9 cellular contexts compared by ENCODE assay signal in genomic region chr19:56671613-56671994, GRCh38. TPM values are rescaled to one million over a fixed set of nuclear protein-coding genes. Genes with fewer than 3 reads are reported as not detected.
DNase-seq lines count a peak whose midpoint lies in the region; ATAC-seq, FAIRE-seq and TF ChIP-seq lines count a peak whose summit lies in the region.
"Had no signal": no experiment of that assay in that cellular context is flagged by ENCODE, and none has a peak within 500 bp of the region (broad histone marks: within the 10 kb centered on the region; RNA-seq: fewer than 3 reads in every experiment).

TSS of gene ZNF835 (minus strand) at chr19:56671757. CDS start at chr19:56665198, 6,559 bp downstream.

- no peaks in the 10 kb centered on the region for H4K20me1 ChIP-seq in GM12878 (ENCODE audit: control insufficient read depth, insufficient read depth)

- no peaks in the 10 kb centered on the region for H3K36me3 ChIP-seq in GM12878 (ENCODE audit: control insufficient read depth in 2 of 2, insufficient read depth in 2 of 2, low read length in 1 of 2)
- no peaks in the 10 kb centered on the region for H3K36me3 ChIP-seq in kidney epithelial cell (ENCODE audit: control insufficient read depth, insufficient read depth, low read length)

- H3K4me3 ChIP-seq in GM12878 (no peak within 1 kb of the TSS), kidney epithelial cell (ENCODE audit: low read depth, low read length) (peak within 1 kb of the TSS; percentile 21)

- H3K9me3 ChIP-seq in GM12878 (replicated peaks; ENCODE audit: control insufficient read depth, insufficient read depth, low read length) = peaks cover 4% of the 10 kb centered on the region; the same call in 2 of the 3 replicates

- no peak within 1 kb of the TSS for H3K4me2 ChIP-seq in GM12878 (ENCODE audit: control insufficient read depth, insufficient read depth)

- TF ChIP-seq EP300 in GM12878 (IDR thresholded peaks at IDR 0.05; ENCODE audit: borderline replicate concordance in 1 of 2, control insufficient read depth in 1 of 2, low read depth in 2 of 2, low read length in 2 of 2) = no peak

- intact Hi-C loops in GM12878 (cut with micrococcal nuclease; ENCODE audit: unreplicated experiment) = no loop called here

- H3K9ac ChIP-seq in GM12878 (ENCODE audit: control insufficient read depth, insufficient read depth, low read length) = no peak within 1 kb of the TSS

- no peak for TF ChIP-seq POLR2A in GM12878 (IDR thresholded peaks at IDR 0.05; ENCODE audit: low read depth, low read length)

- H3K27me3 ChIP-seq in GM12878 (replicated peaks in 1 of 2; ENCODE audit: control insufficient read depth in 2 of 2, insufficient read depth in 2 of 2, low read length in 1 of 2) (no peaks in the 10 kb centered on the region), kidney epithelial cell (ENCODE audit: control insufficient read depth, insufficient read depth, low read length) (no peaks in the 10 kb centered on the region)

- TF ChIP-seq RAD21 in GM12878 (IDR thresholded peaks at IDR 0.05; ENCODE audit: insufficient read depth, low read depth, low read length) = no peak

- SMC1A ChIA-PET in GM12878 (lab: Charles Lee; ENCODE audit: uncharacterized antibody, unreplicated experiment) = no interaction called here

- no peak for TF ChIP-seq CTCF in VCaP (conservative IDR thresholded peaks at IDR 0.05)
- TF ChIP-seq CTCF in GM12878 (IDR thresholded peaks at IDR 0.05 in 2 of 3, conservative IDR thresholded peaks at IDR 0.05 in 1 of 3; ENCODE audit: control insufficient read depth in 2 of 3, extremely low read depth in 1 of 3, insufficient read depth in 1 of 3, low read depth in 3 of 3, low read length in 3 of 3) = no peak
- no peak for TF ChIP-seq CTCF in kidney epithelial cell (IDR thresholded peaks at IDR 0.05; ENCODE audit: insufficient read depth, low read length, poor library complexity, severe bottlenecking)

- WGBS in GM12878 (ENCODE audit: insufficient coverage, insufficient replicate concordance, low lambda C conversion rate, missing lambda C conversion rate) = 35% methylated on average over 32 of the region's 32 CpGs

- RAD21 ChIA-PET in GM12878 (lab: Charles Lee; ENCODE audit: unreplicated experiment) = no interaction called here

- POLR2A ChIA-PET in GM12878 (lab: Charles Lee) = no interaction called here

- in situ Hi-C loops in GM12878 (cut with MboI) (no loop called here), KBM-7 (cut with MboI; ENCODE audit: low pct_unique_long_range_greater_than_20kb, low sequenced_read_pairs) (no loop called here)

- H3K27ac ChIP-seq in VCaP (peak within 1 kb of the TSS; percentile 71), GM12878 (ENCODE audit: control insufficient read depth, insufficient read depth) (no peak within 1 kb of the TSS)

- DNase-seq in GM03348 (ENCODE audit: low spot score) (peak; percentile 36), GM12878 (ENCODE audit: low read depth, low spot score) (no peak), kidney epithelial cell (ENCODE audit: low read depth) (peak; percentile 23), KBM-7 (no peak), NCI-H1417 treated with DMSO at 0.1 percent for 48 hours (lab: John Stamatoyannopoulos, UW) (no peak)
- DNase-seq in stimulated activated CD4-positive, alpha-beta T cell treated with anti-CD3 and anti-CD28 coated beads, Interleukin-1b, Interleukin-23, amount 100 ng/mL, for 48 hours = peak; percentile 85

- no peak for ATAC-seq in GM12878
- no peak for ATAC-seq in GM18870 (IDR thresholded peaks at IDR 0.05; ENCODE audit: unreplicated experiment)

- no peaks in the 10 kb centered on the region for H3K4me1 ChIP-seq in GM12878 (ENCODE audit: control insufficient read depth, insufficient read depth, low read length)

- CTCF ChIA-PET in GM12878 (lab: Yijun Ruan, JAX) = no interaction called here

- H2AFZ ChIP-seq in GM12878 (ENCODE audit: control insufficient read depth, low read depth, low read length) = no peak within 1 kb of the TSS

- no peaks in the 10 kb centered on the region for H3K79me2 ChIP-seq in GM12878 (ENCODE audit: control insufficient read depth, insufficient read depth, low read length)

- BruUV-seq in GM12878 (replicated peaks; lab: Mats Ljungman, UMichigan) = no TSS peak

- no peak for FAIRE-seq in GM12878 (lab: Jason Lieb, UNC)

TF ChIP-seq in GM12878, 131 proteins besides CTCF, POLR2A, EP300 and RAD21:
- TF ChIP-seq SIX5 (IDR thresholded peaks at IDR 0.05; ENCODE audit: low read depth, low read length, severe bottlenecking) = peak; percentile 18
- no peak for TF ChIP-seq ETV6 (conservative IDR thresholded peaks at IDR 0.05 in 1 of 2, IDR thresholded peaks at IDR 0.05 in 1 of 2; ENCODE audit: borderline replicate concordance in 1 of 2, low read depth in 1 of 2)
TF ChIP-seq in GM12878: peak in this region for 1.

RNA-seq across cellular contexts. Expression of gene ZNF835, which starts in this region (rescaled TPM):
- total RNA-seq in GM12878 (2013; cell fraction: nucleolus; rRNA removed) = not detected in 2 replicates
- total RNA-seq in GM12878 (2014; rRNA removed) (not detected in 2 replicates), GM12878 (2014; rRNA removed; fragmentation: Illumina TruSeq; extraction: Trizol) (not detected in 2 replicates), GM12878 (2021) (not detected in 2 replicates), kidney epithelial cell (5.3 and 7.7 TPM in 2 replicates)
- not detected for polyA plus RNA-seq in GM12878 (2011; ENCODE audit: low read depth)
- polyA plus RNA-seq in GM12878 (2011; rRNA removed) (not detected in 2 replicates), GM12878 (2014; fragmentation: Illumina TruSeq; extraction: Trizol) (not detected in 2 replicates), GM12878 (2014; fragmentation: Nextera tagmentation; extraction: Ambion mirVana) (not detected), GM12878 (2014; rRNA removed) (not detected in 2 replicates), GM12878 (2016; fragmentation: Nextera tagmentation; extraction: Ambion mirVana) (not detected)
- not detected in 2 replicates for polyA plus RNA-seq in GM12878 (2011; cell fraction: cytosol; rRNA removed)
- not detected in 2 replicates for polyA plus RNA-seq in GM12878 (2011; cell fraction: nucleus; rRNA removed)
- 0.03 TPM in 1 of 2 replicates, not detected in the other for polyA plus RNA-seq in GM12878 (2012)
- not detected in 2 replicates for polyA minus RNA-seq in GM12878 (2011; rRNA and poly(A)+ RNA removed)
- not detected in 2 replicates for polyA minus RNA-seq in GM12878 (2011; cell fraction: cytosol; rRNA and poly(A)+ RNA removed)
- not detected in 2 replicates for polyA minus RNA-seq in GM12878 (2011; cell fraction: nucleus; rRNA and poly(A)+ RNA removed)
- polyA plus RNA-seq: neural cell had no signal

Comparison
In these comparisons a context has a peak if more than half of its experiments do, and no peak if none do; other contexts are left out.
1. DNase-seq: peak in GM03348 (single experiment), kidney epithelial cell (single experiment) and stimulated activated CD4-positive, alpha-beta T cell treated with anti-CD3 and anti-CD28 coated beads, Interleukin-1b, Interleukin-23, amount 100 ng/mL, for 48 hours (single experiment); none in GM12878 (single experiment), KBM-7 (single experiment) and NCI-H1417 treated with DMSO at 0.1 percent for 48 hours (single experiment).